In genomic region chr1:23872421-23872820, GRCh38 we compare ENCODE assay signal across 33 cellular contexts. TPM values are rescaled to one million over a fixed set of nuclear protein-coding genes. Genes with fewer than 3 reads are reported as not detected.
"Had no signal": no experiment of that assay in that cellular context is flagged by ENCODE, and none has a peak within 500 bp of the region (broad histone marks: within the 10 kb centered on the region; RNA-seq: fewer than 3 reads in every experiment).

No MANE protein-coding gene starts in this region.

- H3K4me1 ChIP-seq: foreskin keratinocyte, parathyroid adenoma, uterus had no signal

- H3K4me3 ChIP-seq: esophagus muscularis mucosa, gastroesophageal sphincter, heart left ventricle, left lung, neural progenitor cell, smooth muscle cell, suprapubic skin, transverse colon, upper lobe of right lung, uterus had no signal

- DNase-seq: effector CD8-positive, alpha-beta T cell; endodermal cell; foreskin keratinocyte; heart left ventricle; hippocampal formation; left cardiac atrium; left lung; mesenchymal stem cell; midbrain; naive thymus-derived CD4-positive, alpha-beta T cell; stimulated activated CD4-positive, alpha-beta T cell treated with anti-CD3 and anti-CD28 coated beads, Interleukin-12 subunit alpha, Interleukin-12 subunit beta, amount 100 ng/mL, for 4 hours; stimulated activated CD4-positive, alpha-beta T cell treated with anti-CD3 and anti-CD28 coated beads, Interleukin-1b, Interleukin-23, amount 100 ng/mL, for 48 hours; stimulated activated CD4-positive, alpha-beta T cell treated with anti-CD3 and anti-CD28 coated beads, Interleukin-4, amount 100 ng/mL, for 1 hour; stimulated activated CD8-positive, alpha-beta memory T cell treated with anti-CD3 and anti-CD28 coated beads, Interleukin-4, amount 100 ng/mL, for 48 hours; stimulated activated naive CD4-positive, alpha-beta T cell; stimulated activated naive CD8-positive, alpha-beta T cell treated with anti-CD3 and anti-CD28 coated beads, Interleukin-15, amount 100 ng/mL, for 72 hours; transverse colon; uterus had no signal

- H3K36me3 ChIP-seq: esophagus muscularis mucosa, gastroesophageal sphincter, heart left ventricle, left lung, neural progenitor cell, suprapubic skin, transverse colon, upper lobe of right lung, uterus had no signal

- ATAC-seq: foreskin keratinocyte; gastroesophageal sphincter; heart left ventricle; left cardiac atrium; left lung; naive thymus-derived CD4-positive, alpha-beta T cell; sciatic nerve; stimulated activated naive CD8-positive, alpha-beta T cell treated with anti-CD3 and anti-CD28 coated beads, Interleukin-15, amount 100 ng/mL, for 72 hours; upper lobe of right lung had no signal

- H3K9me3 ChIP-seq: left lung, suprapubic skin, transverse colon, upper lobe of right lung, uterus had no signal

- H3K27ac ChIP-seq: epithelial cell of prostate, esophagus muscularis mucosa, foreskin keratinocyte, gastroesophageal sphincter, heart left ventricle, left lung, neural progenitor cell, parathyroid adenoma, suprapubic skin, transverse colon, upper lobe of right lung, uterus had no signal

RNA-seq across cellular contexts. Expression of gene CNR2, which starts 40.7 kb away (rescaled TPM):
- total RNA-seq: endodermal cell, fibroblast of lung, foreskin keratinocyte, gastroesophageal sphincter, kidney epithelial cell, left cardiac atrium, lower leg skin, lung microvascular endothelial cell, osteoblast, progenitor cell of endocrine pancreas, smooth muscle cell, suprapubic skin had no signal
